16 cellular contexts compared by ENCODE assay signal in genomic region chr12:112936927-112937326, GRCh38. TPM values are rescaled to one million over a fixed set of nuclear protein-coding genes. Genes with fewer than 3 reads are reported as not detected.
DNase-seq lines count a peak whose midpoint lies in the region; ATAC-seq lines count a peak whose summit lies in the region.
"Had no signal": no experiment of that assay in that cellular context is flagged by ENCODE, and none has a peak within 500 bp of the region (broad histone marks: within the 10 kb centered on the region; RNA-seq: fewer than 3 reads in every experiment).

No MANE protein-coding gene starts in this region.

- no peak for ATAC-seq in T-helper 17 cell
- peak; percentile 82 for ATAC-seq in esophagus mucosa
- ATAC-seq in stimulated activated effector memory CD8-positive, alpha-beta T cell treated with anti-CD3 and anti-CD28 coated beads, Interleukin-12 subunit alpha, Interleukin-12 subunit beta, amount 100 ng/mL, for 72 hours: no peak
- ATAC-seq in GM19395 (IDR thresholded peaks at IDR 0.05; ENCODE audit: unreplicated experiment): no peak
- ATAC-seq: body of pancreas, K562 had no signal

- no peak for DNase-seq in activated CD4-positive, alpha-beta T cell treated with anti-CD3 and anti-CD28 coated beads, Interleukin-2, amount 10 ng/mL, durations not matched to agents 24 days and 14 days
- DNase-seq in activated CD4-positive, alpha-beta T cell treated with anti-CD3 and anti-CD28 coated beads for 48 hours: no peak
- DNase-seq in T-helper 17 cell (no peak), activated gamma-delta T cell (lab: John Stamatoyannopoulos, UW) (no peak)
- DNase-seq in stimulated activated effector memory CD8-positive, alpha-beta T cell treated with anti-CD3 and anti-CD28 coated beads, Interleukin-12 subunit alpha, Interleukin-12 subunit beta, amount 100 ng/mL, for 72 hours (ENCODE audit: low spot score in 2 of 2): peak in 1 of 2 donors; percentile 2
- DNase-seq in stimulated activated CD4-positive, alpha-beta T cell treated with anti-CD3 and anti-CD28 coated beads, Interleukin-1b, Interleukin-23, amount 100 ng/mL, for 48 hours: no peak
- DNase-seq: activated CD8-positive, alpha-beta memory T cell treated with anti-CD3 and anti-CD28 coated beads for 24 hours; body of pancreas; H7; NCI-H2081; NK-92 treated with Interleukin-12 subunit alpha and Interleukin-12 subunit beta, amount 100 ng/mL, for 24 hours had no signal

- H3K4me3 Mint-ChIP-seq in activated CD4-positive, alpha-beta T cell treated with anti-CD3 and anti-CD28 coated beads, Interleukin-2, amount 10 ng/mL, durations not matched to agents 24 days and 14 days: peak overlapping the region; percentile 13
- H3K4me3 Mint-ChIP-seq in T-helper 17 cell: no peak overlapping the region
- H3K4me3 Mint-ChIP-seq in stimulated activated effector memory CD8-positive, alpha-beta T cell treated with anti-CD3 and anti-CD28 coated beads, Interleukin-12 subunit alpha, Interleukin-12 subunit beta, amount 100 ng/mL, for 72 hours: peak overlapping the region; percentile 80

- no peaks in the 10 kb centered on the region for H3K9me3 Mint-ChIP-seq in activated CD4-positive, alpha-beta T cell treated with anti-CD3 and anti-CD28 coated beads, Interleukin-2, amount 10 ng/mL, durations not matched to agents 24 days and 14 days
- H3K9me3 Mint-ChIP-seq in stimulated activated effector memory CD8-positive, alpha-beta T cell treated with anti-CD3 and anti-CD28 coated beads, Interleukin-12 subunit alpha, Interleukin-12 subunit beta, amount 100 ng/mL, for 72 hours: no peaks in the 10 kb centered on the region

- H3K4me1 Mint-ChIP-seq in activated CD4-positive, alpha-beta T cell treated with anti-CD3 and anti-CD28 coated beads, Interleukin-2, amount 10 ng/mL, durations not matched to agents 24 days and 14 days: peaks cover 45% of the 10 kb centered on the region
- peaks cover 31% of the 10 kb centered on the region for H3K4me1 Mint-ChIP-seq in T-helper 17 cell
- H3K4me1 Mint-ChIP-seq in stimulated activated effector memory CD8-positive, alpha-beta T cell treated with anti-CD3 and anti-CD28 coated beads, Interleukin-12 subunit alpha, Interleukin-12 subunit beta, amount 100 ng/mL, for 72 hours: peaks cover 41% of the 10 kb centered on the region

- intact Hi-C loops in activated CD4-positive, alpha-beta T cell treated with anti-CD3 and anti-CD28 coated beads, Interleukin-2, amount 10 ng/mL, durations not matched to agents 24 days and 14 days (cut with micrococcal nuclease): no loop called here

- no peaks in the 10 kb centered on the region for H3K27me3 Mint-ChIP-seq in activated CD4-positive, alpha-beta T cell treated with anti-CD3 and anti-CD28 coated beads, Interleukin-2, amount 10 ng/mL, durations not matched to agents 24 days and 14 days
- H3K27me3 Mint-ChIP-seq in T-helper 17 cell: no peaks in the 10 kb centered on the region

- peak overlapping the region; percentile 55 for H3K27ac Mint-ChIP-seq in activated CD4-positive, alpha-beta T cell treated with anti-CD3 and anti-CD28 coated beads, Interleukin-2, amount 10 ng/mL, durations not matched to agents 24 days and 14 days
- H3K27ac Mint-ChIP-seq in T-helper 17 cell: peak overlapping the region; percentile 98
- peak overlapping the region; percentile 32 for H3K27ac Mint-ChIP-seq in stimulated activated effector memory CD8-positive, alpha-beta T cell treated with anti-CD3 and anti-CD28 coated beads, Interleukin-12 subunit alpha, Interleukin-12 subunit beta, amount 100 ng/mL, for 72 hours

- peaks cover 14% of the 10 kb centered on the region for H3K36me3 Mint-ChIP-seq in activated CD4-positive, alpha-beta T cell treated with anti-CD3 and anti-CD28 coated beads, Interleukin-2, amount 10 ng/mL, durations not matched to agents 24 days and 14 days (ENCODE audit: low read depth)
- H3K36me3 Mint-ChIP-seq in T-helper 17 cell (ENCODE audit: low read depth): peaks cover 2% of the 10 kb centered on the region
- no peaks in the 10 kb centered on the region for H3K36me3 Mint-ChIP-seq in stimulated activated effector memory CD8-positive, alpha-beta T cell treated with anti-CD3 and anti-CD28 coated beads, Interleukin-12 subunit alpha, Interleukin-12 subunit beta, amount 100 ng/mL, for 72 hours

- H3K9me3 ChIP-seq in T-helper 17 cell (ENCODE audit: control insufficient read depth, low read length, poor library complexity, severe bottlenecking): no peaks in the 10 kb centered on the region
- H3K9me3 ChIP-seq: body of pancreas, right atrium auricular region, tibial nerve had no signal

RNA-seq across cellular contexts. Expression of gene OAS3, which starts 1.3 kb away (rescaled TPM):
- total RNA-seq in activated CD4-positive, alpha-beta T cell treated with anti-CD3 and anti-CD28 coated beads, Interleukin-2, amount 10 ng/mL, durations not matched to agents 24 days and 14 days: 47.5 and 48.9 TPM in 2 replicates
- total RNA-seq in T-helper 17 cell (10 to 100 TPM; 26.6 to 28.6 TPM), esophagus mucosa (33.6 TPM)

RNA-seq across cellular contexts. Expression of gene OAS1, which starts 30.2 kb away (rescaled TPM):
- 24.5 and 28.0 TPM in 2 replicates for total RNA-seq in activated CD4-positive, alpha-beta T cell treated with anti-CD3 and anti-CD28 coated beads, Interleukin-2, amount 10 ng/mL, durations not matched to agents 24 days and 14 days
- 10 to 100 TPM; 16.0 to 16.2 TPM for total RNA-seq in T-helper 17 cell
- 37.2 TPM for total RNA-seq in esophagus mucosa

RNA-seq across cellular contexts. Expression of gene OAS2, which starts 41.4 kb away (rescaled TPM):
- 111 and 118 TPM in 2 replicates for total RNA-seq in activated CD4-positive, alpha-beta T cell treated with anti-CD3 and anti-CD28 coated beads, Interleukin-2, amount 10 ng/mL, durations not matched to agents 24 days and 14 days
- total RNA-seq in T-helper 17 cell (10 to 100 TPM; 35.4 to 45.3 TPM), esophagus mucosa (20.6 TPM)
- total RNA-seq: H7 had no signal

Comparison
In these comparisons a context has a peak if more than half of its experiments do, and no peak if none do; other contexts are left out.
1. H3K27ac Mint-ChIP-seq: peak in every context shown above with its lines; median percentile 98 in T-helper 17 cell; 55 in activated CD4-positive, alpha-beta T cell treated with anti-CD3 and anti-CD28 coated beads, Interleukin-2, amount 10 ng/mL, durations not matched to agents 24 days and 14 days; 32 in stimulated activated effector memory CD8-positive, alpha-beta T cell treated with anti-CD3 and anti-CD28 coated beads, Interleukin-12 subunit alpha, Interleukin-12 subunit beta, amount 100 ng/mL, for 72 hours.